37 cellular contexts compared by ENCODE assay signal in genomic region chr9:137359850-137360249, GRCh38. TPM values are rescaled to one million over a fixed set of nuclear protein-coding genes. Genes with fewer than 3 reads are reported as not detected.
"Had no signal": no experiment of that assay in that cellular context is flagged by ENCODE, and none has a peak within 500 bp of the region (broad histone marks: within the 10 kb centered on the region; RNA-seq: fewer than 3 reads in every experiment).

No MANE protein-coding gene starts in this region.

- DNase-seq: Karpas-422, Kasumi-1, MG63, MM.1S, MV-4-11, NCI-H1048, NCI-H1092, NCI-H1092 treated with DMSO at 0.1 percent for 48 hours, NCI-H1105, NCI-H1105 treated with DMSO at 0.1 percent for 48 hours, NCI-H1417, NCI-H1417 treated with DMSO at 0.1 percent for 48 hours, NCI-H1436, NCI-H1436 treated with DMSO at 0.1 percent for 48 hours, NCI-H146, NCI-H1694, NCI-H1694 treated with DMSO at 0.1 percent for 48 hours, NCI-H187, NCI-H187 treated with DMSO at 0.1 percent for 48 hours, NCI-H1930, NCI-H2029, NCI-H2029 treated with DMSO at 0.1 percent for 48 hours, NCI-H2081, NCI-H2081 treated with DMSO at 0.1 percent for 48 hours, NCI-H2107, NCI-H2171, NCI-H2171 treated with DMSO at 0.1 percent for 48 hours, NCI-H2227 treated with DMSO at 0.1 percent for 48 hours, NCI-H226, NCI-H345, NCI-H446, NCI-H446 treated with DMSO at 0.1 percent for 48 hours, NCI-H510A, NCI-H510A treated with DMSO at 0.1 percent for 48 hours, NCI-H524 had no signal

- H3K27me3 ChIP-seq: MG63 had no signal

- H3K36me3 ChIP-seq: MG63 had no signal

- H3K4me3 ChIP-seq: MG63 had no signal

RNA-seq across cellular contexts. Expression of gene NRARP, which starts 57.8 kb away (rescaled TPM):
- total RNA-seq: LHCN-M2, M059J had no signal
